Comparison of ENCODE assay signal across 19 cellular contexts in genomic region chr5:57857696-57858095, GRCh38.
"Had no signal": no experiment of that assay in that cellular context is flagged by ENCODE, and none has a peak within 500 bp of the region (broad histone marks: within the 10 kb centered on the region; RNA-seq: fewer than 3 reads in every experiment).

No MANE protein-coding gene starts in this region.

- H3K27ac ChIP-seq: HL-60 had no signal

- ATAC-seq: SK-N-SH treated with all-trans-retinoic acid at 6 μM for 48 hours had no signal

- DNase-seq: KBM-7, MV-4-11, NCI-H1048, NCI-H1105, NCI-H1417, NCI-H146, NCI-H1694 treated with DMSO at 0.1 percent for 48 hours, NCI-H1930, NCI-H2081, NCI-H2107, NCI-H2227 treated with DMSO at 0.1 percent for 48 hours, NCI-H510A, NCI-H524 treated with DMSO at 0.1 percent for 48 hours, NCI-H69, NCI-H774, RPMI8226, SHP77 had no signal
